In genomic region chr15:68210821-68211655, GRCh38 we compare ENCODE assay signal across 8 cellular contexts. TPM values are rescaled to one million over a fixed set of nuclear protein-coding genes. Genes with fewer than 3 reads are reported as not detected.
A peak's percentile ranks its signal among the peaks of the same experiment; 100 is the strongest.
DNase-seq lines count a peak whose midpoint lies in the region; ATAC-seq, FAIRE-seq and TF ChIP-seq lines count a peak whose summit lies in the region.

No MANE protein-coding gene starts in this region.

- 0 out of 4 replicates have a peak overlapping the region, but pooled peaks of 1 of the 2 experiments have one; percentile 30 for H3K4me2 ChIP-seq in H1 (ENCODE audit: insufficient read depth in 1 of 2, low read depth in 2 of 2, low read length in 2 of 2)

- no peak overlapping the region; the same call in 1 of the 2 replicates for H3K18ac ChIP-seq in H1 (ENCODE audit: extremely low read depth, low read length)

- no peak overlapping the region for H2BK5ac ChIP-seq in H1 (ENCODE audit: low read depth, low read length)

- no peak overlapping the region for H2AFZ ChIP-seq in H1 (ENCODE audit: low read length)

- H2BK15ac ChIP-seq in H1 (ENCODE audit: low read length), result no peak overlapping the region

- no peak overlapping the region for H3K4ac ChIP-seq in H1 (replicated peaks; ENCODE audit: insufficient read length, low read depth, low read length)

- TF ChIP-seq POLR2A in H1 (IDR thresholded peaks at IDR 0.05; ENCODE audit: control extremely low read depth in 1 of 2, low read depth in 2 of 2, low read length in 2 of 2), result no peak

- no peak overlapping the region for H2BK20ac ChIP-seq in H1 (ENCODE audit: low read length)

- H3K36me3 Mint-ChIP-seq in activated CD8-positive, alpha-beta memory T cell treated with anti-CD3 and anti-CD28 coated beads, Interleukin-2, amount 10 ng/mL, durations not matched to agents 7 days and 5 days, result peaks cover 1% of the 10 kb centered on the region
- H3K36me3 Mint-ChIP-seq in mesothelial cell of epicardium, result peaks cover 2% of the 10 kb centered on the region
- peaks cover 37 to 57% of the 10 kb centered on the region in 2 donors for H3K36me3 Mint-ChIP-seq in stimulated activated naive B cell treated with anti-CD40 and anti-IgM and Interleukin-4, amounts not matched to agents 10 μg/mL and 1 μg/mL and 100 μg/mL, for 72 hours

- H3K27ac Mint-ChIP-seq in activated CD8-positive, alpha-beta memory T cell treated with anti-CD3 and anti-CD28 coated beads, Interleukin-2, amount 10 ng/mL, durations not matched to agents 7 days and 5 days, result no peak overlapping the region
- no peak overlapping the region for H3K27ac Mint-ChIP-seq in mesothelial cell of epicardium
- peak overlapping the region; percentile 14 for H3K27ac Mint-ChIP-seq in stimulated activated naive B cell treated with anti-CD40 and anti-IgM and Interleukin-4, amounts not matched to agents 10 μg/mL and 1 μg/mL and 100 μg/mL, for 72 hours

- no peaks in the 10 kb centered on the region for H3K27me3 Mint-ChIP-seq in activated CD8-positive, alpha-beta memory T cell treated with anti-CD3 and anti-CD28 coated beads, Interleukin-2, amount 10 ng/mL, durations not matched to agents 7 days and 5 days
- H3K27me3 Mint-ChIP-seq in mesothelial cell of epicardium (ENCODE audit: low read depth), result no peaks in the 10 kb centered on the region
- no peaks in the 10 kb centered on the region for H3K27me3 Mint-ChIP-seq in stimulated activated naive B cell treated with anti-CD40 and anti-IgM and Interleukin-4, amounts not matched to agents 10 μg/mL and 1 μg/mL and 100 μg/mL, for 72 hours

- peak; percentile 68 to 82 for TF ChIP-seq RAD21 in H1 (IDR thresholded peaks at IDR 0.05 in 1 of 2, conservative IDR thresholded peaks at IDR 0.05 in 1 of 2; ENCODE audit: low read depth in 2 of 2, low read length in 2 of 2)

- H3K4me1 Mint-ChIP-seq in activated CD8-positive, alpha-beta memory T cell treated with anti-CD3 and anti-CD28 coated beads, Interleukin-2, amount 10 ng/mL, durations not matched to agents 7 days and 5 days, result peaks cover 23% of the 10 kb centered on the region
- H3K4me1 Mint-ChIP-seq in mesothelial cell of epicardium, result no peaks in the 10 kb centered on the region
- peaks cover 30 to 48% of the 10 kb centered on the region in 2 donors for H3K4me1 Mint-ChIP-seq in stimulated activated naive B cell treated with anti-CD40 and anti-IgM and Interleukin-4, amounts not matched to agents 10 μg/mL and 1 μg/mL and 100 μg/mL, for 72 hours

- no peak overlapping the region for H4K8ac ChIP-seq in H1 (ENCODE audit: extremely low read depth, insufficient read depth, low read length)

- H3K4me3 Mint-ChIP-seq in activated CD8-positive, alpha-beta memory T cell treated with anti-CD3 and anti-CD28 coated beads, Interleukin-2, amount 10 ng/mL, durations not matched to agents 7 days and 5 days, result no peak overlapping the region
- no peak overlapping the region for H3K4me3 Mint-ChIP-seq in mesothelial cell of epicardium
- no peak overlapping the region for H3K4me3 Mint-ChIP-seq in stimulated activated naive B cell treated with anti-CD40 and anti-IgM and Interleukin-4, amounts not matched to agents 10 μg/mL and 1 μg/mL and 100 μg/mL, for 72 hours

- no peaks in the 10 kb centered on the region for H3K23me2 ChIP-seq in H1 (ENCODE audit: low read depth, low read length)

- CTCF ChIA-PET in activated CD8-positive, alpha-beta memory T cell treated with anti-CD3 and anti-CD28 coated beads, Interleukin-2, amount 10 ng/mL, durations not matched to agents 7 days and 5 days (lab: Charles Lee), result interaction anchor here (0.9 to 2.7 kb wide), 7 partner anchors 9 to 367 kb away, joined by 3 to 18 read pairs (median 5); no protein-coding TSS in a partner anchor
- CTCF ChIA-PET in H1 (lab: Charles Lee; ENCODE audit: partially characterized antibody), result interaction anchor here (0.5 to 5.7 kb wide), 12 partner anchors 9 to 348 kb away, joined by 3 to 101 read pairs (median 4); no protein-coding TSS in a partner anchor

- peaks cover 0 to 39% of the 10 kb centered on the region in 2 experiments; a peak in 2 of 4 replicates for H3K79me2 ChIP-seq in H1 (ENCODE audit: control insufficient read depth in 1 of 2, insufficient read depth in 2 of 2, low read length in 2 of 2)

- H2BK12ac ChIP-seq in H1 (ENCODE audit: low read depth, low read length), result no peak overlapping the region

- no peak for FAIRE-seq in H1 (lab: Jason Lieb, UNC)

- H3K4me1 ChIP-seq in H1 (replicated peaks in 1 of 4; ENCODE audit: control insufficient read depth in 3 of 4, insufficient read depth in 4 of 4, low read length in 3 of 4), result peaks cover 2 to 29% (median 11%) of the 10 kb centered on the region in 4 experiments

- H3K9me3 ChIP-seq in MG63 (no peaks in the 10 kb centered on the region), H1 (ENCODE audit: insufficient read depth in 2 of 2, low read depth in 1 of 2, low read length in 1 of 2) (no peaks in the 10 kb centered on the region)

- H3K14ac ChIP-seq in H1 (ENCODE audit: insufficient read length), result no peak overlapping the region

- H4K5ac ChIP-seq in H1 (ENCODE audit: insufficient read length, low read depth, low read length), result no peak overlapping the region

- 63% methylated on average over 16 of the region's 23 CpGs; no CpG with 5 or more reads in 1 of the 2 experiments for WGBS in H1 (ENCODE audit: extremely low coverage in 1 of 2, insufficient coverage in 1 of 2, insufficient read length in 1 of 2, insufficient replicate concordance in 2 of 2, low coverage in 1 of 2, low lambda C conversion rate in 2 of 2, missing lambda C conversion rate in 1 of 2), 2 experiments

- H3K56ac ChIP-seq in H1 (replicated peaks; ENCODE audit: insufficient read length, low read depth, low read length), result no peak overlapping the region

- TF ChIP-seq EP300 in H1 (IDR thresholded peaks at IDR 0.05; ENCODE audit: borderline replicate concordance in 1 of 2, low read depth in 2 of 2, low read length in 2 of 2), result no peak

- H3K4me3 ChIP-seq in MG63 (no peak overlapping the region), H1 (ENCODE audit: extremely low read depth in 1 of 4, insufficient read depth in 2 of 4, low read depth in 3 of 4, low read length in 4 of 4) (no peak overlapping the region)

- peaks cover 10 to 35% of the 10 kb centered on the region in 2 experiments for H4K20me1 ChIP-seq in H1 (replicated peaks in 1 of 2; ENCODE audit: control insufficient read depth in 1 of 2, insufficient read depth in 2 of 2, low read length in 2 of 2)

- POLR2A ChIA-PET in H1 (lab: Charles Lee; ENCODE audit: partially characterized antibody), result interaction anchor here (1.1 to 2.4 kb wide), 6 partner anchors 9 to 19 kb away, joined by 3 to 19 read pairs (median 6); no protein-coding TSS in a partner anchor

- H4K91ac ChIP-seq in H1 (replicated peaks; ENCODE audit: insufficient read length, low read length), result no peak overlapping the region

- peak overlapping the region; percentile 27; the same call in 1 of the 2 replicates for H3K27ac ChIP-seq in H1 (ENCODE audit: low read depth, low read length)

- TF ChIP-seq CTCF in H1 (IDR thresholded peaks at IDR 0.05; ENCODE audit: control extremely low read depth in 1 of 3, insufficient read depth in 1 of 3, low read depth in 1 of 3, low read length in 3 of 3), result peak in 2 of 3 experiments; percentile 87 to 89; a peak in 3 of 4 replicates
- TF ChIP-seq CTCF in mesothelial cell of epicardium (IDR thresholded peaks at IDR 0.05; ENCODE audit: unreplicated experiment), result peak; percentile 64

- no peak overlapping the region for H3K9ac ChIP-seq in H1 (replicated peaks in 1 of 4; ENCODE audit: extremely low read depth in 1 of 4, low read depth in 3 of 4, low read length in 3 of 4)

- ATAC-seq in activated CD8-positive, alpha-beta memory T cell treated with anti-CD3 and anti-CD28 coated beads, Interleukin-2, amount 10 ng/mL, durations not matched to agents 7 days and 5 days, result peak; percentile 50
- ATAC-seq in stimulated activated naive B cell treated with anti-CD40 and anti-IgM and Interleukin-4, amounts not matched to agents 10 μg/mL and 1 μg/mL and 100 μg/mL, for 72 hours (replicated peaks), result peak; percentile 53 to 63
- ATAC-seq in GM21737 (IDR thresholded peaks at IDR 0.05; ENCODE audit: unreplicated experiment), result no peak

- peaks cover 10% of the 10 kb centered on the region; the same call in 1 of the 2 replicates for H3K79me1 ChIP-seq in H1 (ENCODE audit: low read depth, low read length)

- H2BK120ac ChIP-seq in H1 (replicated peaks; ENCODE audit: low read depth, low read length), result no peak overlapping the region

- H3K27me3 ChIP-seq in MG63 (no peaks in the 10 kb centered on the region), H1 (replicated peaks in 1 of 4; ENCODE audit: control insufficient read depth in 3 of 4, extremely low read depth in 1 of 4, insufficient read depth in 3 of 4, low read length in 3 of 4) (no peaks in the 10 kb centered on the region)

- H3K36me3 ChIP-seq in MG63 (peaks cover 36% of the 10 kb centered on the region), H1 (ENCODE audit: control insufficient read depth in 2 of 4, insufficient read depth in 4 of 4, low read length in 3 of 4) (no peaks in the 10 kb centered on the region; a peak in 1 of 8 replicates)

- H2AK5ac ChIP-seq in H1 (ENCODE audit: low read depth, low read length), result no peak overlapping the region

- H3K9me3 Mint-ChIP-seq in activated CD8-positive, alpha-beta memory T cell treated with anti-CD3 and anti-CD28 coated beads, Interleukin-2, amount 10 ng/mL, durations not matched to agents 7 days and 5 days (ENCODE audit: low read depth), result no peaks in the 10 kb centered on the region
- no peaks in the 10 kb centered on the region for H3K9me3 Mint-ChIP-seq in mesothelial cell of epicardium
- H3K9me3 Mint-ChIP-seq in stimulated activated naive B cell treated with anti-CD40 and anti-IgM and Interleukin-4, amounts not matched to agents 10 μg/mL and 1 μg/mL and 100 μg/mL, for 72 hours, result no peaks in the 10 kb centered on the region

- DNase-seq in EH (ENCODE audit: low read depth) (peak; percentile 58), MG63 (peak; percentile 35), H1 (ENCODE audit: low read depth in 1 of 2, low spot score in 2 of 2) (peak in 1 of 2 experiments; percentile 96), mesothelial cell of epicardium (ENCODE audit: low spot score in 2 of 2, unreplicated experiment in 2 of 2) (peak in 1 of 2 experiments; percentile 72), MV-4-11 (lab: John Stamatoyannopoulos, UW) (no peak)
- DNase-seq in activated CD8-positive, alpha-beta memory T cell treated with anti-CD3 and anti-CD28 coated beads, Interleukin-2, amount 10 ng/mL, durations not matched to agents 7 days and 5 days, result peak; percentile 60
- peak; percentile 39 for DNase-seq in stimulated activated naive B cell treated with anti-CD40 and anti-IgM and Interleukin-4, amounts not matched to agents 10 μg/mL and 1 μg/mL and 100 μg/mL, for 72 hours

- no peak overlapping the region for H3K23ac ChIP-seq in H1 (ENCODE audit: insufficient read length)

RNA-seq across cellular contexts. Expression of gene CALML4, which starts 5.9 kb away (rescaled TPM):
- total RNA-seq in MG63 (2014; rRNA removed; shearing (Covaris generic); ENCODE audit: low replicate concordance), result 0.82 and 3.3 TPM in 2 replicates
- total RNA-seq in activated CD8-positive, alpha-beta memory T cell treated with anti-CD3 and anti-CD28 coated beads, Interleukin-2, amount 10 ng/mL, durations not matched to agents 7 days and 5 days, result 10 to 100 TPM; 11.1 to 13.1 TPM
- total RNA-seq in H1 (2021; fragmentation: NEBNext Ultra II Directional; extraction: Animal tissue kit (Norgen Biotek cat#: 25700)), result 9.3 and 12.5 TPM in 2 replicates
- polyA plus RNA-seq in H1 (2011; rRNA removed), result 3.5 and 3.8 TPM in 2 replicates
- polyA plus RNA-seq in H1 (2011; cell fraction: cytosol; rRNA removed), result 6.9 TPM
- polyA plus RNA-seq in H1 (2011; cell fraction: nucleus; rRNA removed), result 9.3 TPM
- 9.9 to 16.6 TPM (median 13.0 TPM) in 4 replicates for polyA plus RNA-seq in H1 (2012, experiment 1 of 2)
- polyA plus RNA-seq in H1 (2012, experiment 2 of 2), result 5.2 TPM
- 21.4 TPM for polyA plus RNA-seq in H1 (2013, experiment 1 of 2)
- 22.4 TPM for polyA plus RNA-seq in H1 (2013, experiment 2 of 2)
- polyA minus RNA-seq in H1 (2011; rRNA and poly(A)+ RNA removed), result 4.7 and 5.8 TPM in 2 replicates
- polyA minus RNA-seq in H1 (2011; cell fraction: cytosol; rRNA and poly(A)+ RNA removed), result 4.7 TPM
- 10.9 TPM for polyA minus RNA-seq in H1 (2011; cell fraction: nucleus; rRNA and poly(A)+ RNA removed)
- total RNA-seq in mesothelial cell of epicardium, result 8.3 to 10.2 TPM (median 8.4 TPM) in 3 replicates

RNA-seq across cellular contexts. Expression of gene CLN6, which starts 18.5 kb away (rescaled TPM):
- 29.5 and 38.8 TPM in 2 replicates for total RNA-seq in MG63 (2014; rRNA removed; shearing (Covaris generic); ENCODE audit: low replicate concordance)
- 10 to 100 TPM; 60.2 to 64.6 TPM for total RNA-seq in activated CD8-positive, alpha-beta memory T cell treated with anti-CD3 and anti-CD28 coated beads, Interleukin-2, amount 10 ng/mL, durations not matched to agents 7 days and 5 days
- total RNA-seq in H1 (2021; fragmentation: NEBNext Ultra II Directional; extraction: Animal tissue kit (Norgen Biotek cat#: 25700)), result 60.0 and 62.3 TPM in 2 replicates
- 137 and 140 TPM in 2 replicates for polyA plus RNA-seq in H1 (2011; rRNA removed)
- polyA plus RNA-seq in H1 (2011; cell fraction: cytosol; rRNA removed), result 83.3 TPM
- polyA plus RNA-seq in H1 (2011; cell fraction: nucleus; rRNA removed), result 151 TPM
- polyA plus RNA-seq in H1 (2012, experiment 1 of 2), result 40.9 to 66.3 TPM (median 64.6 TPM) in 4 replicates
- polyA plus RNA-seq in H1 (2012, experiment 2 of 2), result 62.3 TPM
- 62.0 TPM for polyA plus RNA-seq in H1 (2013, experiment 1 of 2)
- 74.5 TPM for polyA plus RNA-seq in H1 (2013, experiment 2 of 2)
- 182 and 205 TPM in 2 replicates for polyA minus RNA-seq in H1 (2011; rRNA and poly(A)+ RNA removed)
- 53.9 TPM for polyA minus RNA-seq in H1 (2011; cell fraction: cytosol; rRNA and poly(A)+ RNA removed)
- polyA minus RNA-seq in H1 (2011; cell fraction: nucleus; rRNA and poly(A)+ RNA removed), result 87.0 TPM
- total RNA-seq in mesothelial cell of epicardium, result 35.1 to 35.8 TPM (median 35.3 TPM) in 3 replicates
